ENCODE assay signal across 27 cellular contexts in genomic region chr6:166498661-166499349, GRCh38.
"Had no signal": no experiment of that assay in that cellular context is flagged by ENCODE, and none has a peak within 500 bp of the region (broad histone marks: within the 10 kb centered on the region; RNA-seq: fewer than 3 reads in every experiment).

No MANE protein-coding gene starts in this region.

- H3K27ac ChIP-seq: breast epithelium, left lung, neutrophil, ovary, prostate gland, uterus, WERI-Rb-1 had no signal

- H3K27me3 Mint-ChIP-seq: activated CD4-positive, alpha-beta T cell treated with anti-CD3 and anti-CD28 coated beads, Interleukin-2, amount 10 ng/mL, durations not matched to agents 24 days and 14 days; activated CD8-positive, alpha-beta memory T cell treated with anti-CD3 and anti-CD28 coated beads, Interleukin-2, amount 10 ng/mL, durations not matched to agents 7 days and 5 days; natural killer cell treated with Interleukin-12 subunit alpha and Interleukin-12 subunit beta and Interleukin-15 and Interleukin-18, amount 100 ng/mL, for 72 hours; type B pancreatic cell had no signal

- H3K36me3 Mint-ChIP-seq: activated CD8-positive, alpha-beta memory T cell treated with anti-CD3 and anti-CD28 coated beads, Interleukin-2, amount 10 ng/mL, durations not matched to agents 7 days and 5 days; natural killer cell treated with Interleukin-12 subunit alpha and Interleukin-12 subunit beta and Interleukin-15 and Interleukin-18, amount 100 ng/mL, for 72 hours had no signal

- H3K9me3 Mint-ChIP-seq: activated CD4-positive, alpha-beta T cell treated with anti-CD3 and anti-CD28 coated beads, Interleukin-2, amount 10 ng/mL, durations not matched to agents 24 days and 14 days; natural killer cell treated with Interleukin-12 subunit alpha and Interleukin-12 subunit beta and Interleukin-15 and Interleukin-18, amount 100 ng/mL, for 72 hours; T-helper 1 cell treated with Interleukin-12 subunit alpha and Interleukin-12 subunit beta and Interleukin-4 antibody, amounts not matched to agents 30 μg/mL and 1 μg/mL, for 36 hours; type B pancreatic cell had no signal

- H3K36me3 ChIP-seq: breast epithelium, ovary, uterus, WERI-Rb-1 had no signal

- H3K9me3 ChIP-seq: breast epithelium, left lung, mucosa of descending colon, neutrophil, ovary, prostate gland, SK-N-SH, uterus had no signal

- H3K27me3 ChIP-seq: breast epithelium, left lung, neutrophil, ovary, uterus had no signal

- DNase-seq: activated CD4-positive, alpha-beta T cell treated with anti-CD3 and anti-CD28 coated beads, Interleukin-2, amount 10 ng/mL, durations not matched to agents 24 days and 14 days; activated CD8-positive, alpha-beta memory T cell treated with anti-CD3 and anti-CD28 coated beads, Interleukin-2, amount 10 ng/mL, durations not matched to agents 7 days and 5 days; activated CD8-positive, alpha-beta T cell treated with anti-CD3 and anti-CD28 coated beads, Interleukin-2, amount 10 ng/mL, durations not matched to agents 7 days and 5 days; activated gamma-delta T cell treated with Interleukin-2 at 50 U/mL for 16 hours; activated naive CD4-positive, alpha-beta T cell treated with anti-CD3 and anti-CD28 coated beads, Interleukin-2, amount 50 U/mL, for 16 hours; central memory CD4-positive, alpha-beta T cell; kidney glomerular epithelial cell; left lung; mesendoderm; mucosa of descending colon; ovary; retina; SK-N-SH; small intestine; stimulated activated naive CD4-positive, alpha-beta T cell; SW 1271; T-helper 9 cell; uterus; WERI-Rb-1 had no signal

- H3K4me3 Mint-ChIP-seq: activated CD8-positive, alpha-beta memory T cell treated with anti-CD3 and anti-CD28 coated beads, Interleukin-2, amount 10 ng/mL, durations not matched to agents 7 days and 5 days; activated CD8-positive, alpha-beta T cell treated with anti-CD3 and anti-CD28 coated beads, Interleukin-2, amount 10 ng/mL, durations not matched to agents 7 days and 5 days; T-helper 1 cell treated with Interleukin-12 subunit alpha and Interleukin-12 subunit beta and Interleukin-4 antibody, amounts not matched to agents 30 μg/mL and 1 μg/mL, for 36 hours; type B pancreatic cell had no signal

- H3K4me2 ChIP-seq: SK-N-SH had no signal

- H3K4me3 ChIP-seq: breast epithelium, left lung, lung, mucosa of descending colon, ovary, prostate gland, uterus had no signal

- H3K4me1 Mint-ChIP-seq: activated CD8-positive, alpha-beta memory T cell treated with anti-CD3 and anti-CD28 coated beads, Interleukin-2, amount 10 ng/mL, durations not matched to agents 7 days and 5 days had no signal

- H3K27ac Mint-ChIP-seq: activated CD8-positive, alpha-beta memory T cell treated with anti-CD3 and anti-CD28 coated beads, Interleukin-2, amount 10 ng/mL, durations not matched to agents 7 days and 5 days; activated CD8-positive, alpha-beta T cell treated with anti-CD3 and anti-CD28 coated beads, Interleukin-2, amount 10 ng/mL, durations not matched to agents 7 days and 5 days; T-helper 1 cell treated with Interleukin-12 subunit alpha and Interleukin-12 subunit beta and Interleukin-4 antibody, amounts not matched to agents 30 μg/mL and 1 μg/mL, for 36 hours; type B pancreatic cell had no signal

- ATAC-seq: activated CD8-positive, alpha-beta T cell treated with anti-CD3 and anti-CD28 coated beads, Interleukin-2, amount 10 ng/mL, durations not matched to agents 7 days and 5 days; left lung; mucosa of descending colon; sciatic nerve had no signal

- H3K9ac ChIP-seq: SK-N-SH had no signal

- H3K4me1 ChIP-seq: breast epithelium, left lung, prostate gland, uterus had no signal
